In genomic region chr2:238387376-238387775, GRCh38 we compare ENCODE assay signal across 31 cellular contexts. TPM values are rescaled to one million over a fixed set of nuclear protein-coding genes. Genes with fewer than 3 reads are reported as not detected.
DNase-seq lines count a peak whose midpoint lies in the region; TF ChIP-seq lines count a peak whose summit lies in the region.
"Had no signal": no experiment of that assay in that cellular context is flagged by ENCODE, and none has a peak within 500 bp of the region (broad histone marks: within the 10 kb centered on the region; RNA-seq: fewer than 3 reads in every experiment).

No MANE protein-coding gene starts in this region.

- no peaks in the 10 kb centered on the region for H3K27me3 Mint-ChIP-seq in MCF 10A (ENCODE audit: insufficient read depth, unreplicated experiment)
- H3K27me3 Mint-ChIP-seq: activated CD4-positive, alpha-beta memory T cell treated with anti-CD3 and anti-CD28 coated beads for 36 hours; naive thymus-derived CD8-positive, alpha-beta T cell had no signal

- no peak overlapping the region for H3K4me3 ChIP-seq in breast epithelium
- H3K4me3 ChIP-seq in fibroblast of pulmonary artery (replicated peaks; ENCODE audit: low read depth, low read length), result no peak overlapping the region
- H3K4me3 ChIP-seq: ascending aorta, esophagus squamous epithelium, gastroesophageal sphincter, left lung, thoracic aorta had no signal

- H3K4me1 ChIP-seq in breast epithelium, result no peaks in the 10 kb centered on the region

- H3K27ac ChIP-seq in breast epithelium, result no peak overlapping the region
- H3K27ac ChIP-seq: ascending aorta, esophagus squamous epithelium, gastroesophageal sphincter, thoracic aorta had no signal

- no peaks in the 10 kb centered on the region for H3K27me3 ChIP-seq in breast epithelium
- H3K27me3 ChIP-seq: ascending aorta, esophagus squamous epithelium, gastroesophageal sphincter, left lung had no signal

- H3K9me3 Mint-ChIP-seq in MCF 10A (ENCODE audit: unreplicated experiment), result peaks cover 8% of the 10 kb centered on the region
- H3K9me3 Mint-ChIP-seq: activated CD4-positive, alpha-beta memory T cell treated with anti-CD3 and anti-CD28 coated beads for 36 hours; activated naive CD4-positive, alpha-beta T cell treated with anti-CD3 and anti-CD28 coated beads, Interleukin-2, amount 50 U/mL, for 72 hours; naive thymus-derived CD8-positive, alpha-beta T cell had no signal

- CTCF ChIA-PET in MCF 10A (lab: Yijun Ruan, JAX), result interaction anchor here (1.0 kb wide), 1 partner anchor 61 kb away, joined by 3 read pairs; no protein-coding TSS in a partner anchor

- peaks cover 6% of the 10 kb centered on the region for H3K4me1 Mint-ChIP-seq in MCF 10A (ENCODE audit: insufficient read depth, unreplicated experiment)

- H3K27ac Mint-ChIP-seq in MCF 10A (ENCODE audit: low read depth, unreplicated experiment), result no peak overlapping the region
- H3K27ac Mint-ChIP-seq: activated CD4-positive, alpha-beta memory T cell treated with anti-CD3 and anti-CD28 coated beads for 36 hours; activated naive CD4-positive, alpha-beta T cell treated with anti-CD3 and anti-CD28 coated beads, Interleukin-2, amount 50 U/mL, for 72 hours; mesothelial cell of epicardium; naive thymus-derived CD8-positive, alpha-beta T cell had no signal

- BruUV-seq in MCF 10A (replicated peaks; lab: Mats Ljungman, UMichigan), result no TSS peak

- intact Hi-C loops in MCF 10A (cut with micrococcal nuclease), result no loop called here
- intact Hi-C loops in breast epithelium (cut with DNase I; ENCODE audit: low total_unique reads), result no loop called here

- DNase-seq in MCF 10A (ENCODE audit: unreplicated experiment) (peak; percentile 22), breast epithelium (ENCODE audit: low spot score in 2 of 2) (no peak), SKM-1 (lab: John Stamatoyannopoulos, UW; ENCODE audit: unreplicated experiment) (peak; percentile 32), fibroblast of pulmonary artery (ENCODE audit: low read depth) (peak; percentile 53), NCI-H187 (lab: John Stamatoyannopoulos, UW) (no peak), A172 (ENCODE audit: low spot score) (no peak), T1000 (lab: John Stamatoyannopoulos, UW) (no peak), C1 segment of cervical spinal cord (lab: John Stamatoyannopoulos, UW) (no peak)
- DNase-seq: 8988T; activated CD4-positive, alpha-beta memory T cell treated with anti-CD3 and anti-CD28 coated beads for 36 hours; activated CD4-positive, CD25-positive, alpha-beta regulatory T cell treated with anti-CD3 and anti-CD28 coated beads, Interleukin-2, amount 50 U/mL, for 72 hours; activated CD8-positive, alpha-beta memory T cell treated with anti-CD3 and anti-CD28 coated beads, Interleukin-2, amount 50 U/mL, for 48 hours; caudate nucleus; DMS79; esophagus squamous epithelium; hypothalamus; IMR-90; left lung; naive thymus-derived CD8-positive, alpha-beta T cell; NCI-H1436 treated with DMSO at 0.1 percent for 48 hours; NCI-H2107; NCI-H446; NCI-H82; PC-3; stimulated activated naive CD8-positive, alpha-beta T cell treated with anti-CD3 and anti-CD28 coated beads, Interleukin-15, Interleukin-2, amounts not matched to agents 100 U/mL and 50 U/mL, for 24 hours; SW 1271 had no signal

- no peaks in the 10 kb centered on the region for H3K36me3 ChIP-seq in breast epithelium
- H3K36me3 ChIP-seq: ascending aorta, thoracic aorta had no signal

- H3K4me3 Mint-ChIP-seq in MCF 10A (ENCODE audit: unreplicated experiment), result no peak overlapping the region
- H3K4me3 Mint-ChIP-seq: activated CD4-positive, alpha-beta memory T cell treated with anti-CD3 and anti-CD28 coated beads for 36 hours; mesothelial cell of epicardium; naive thymus-derived CD8-positive, alpha-beta T cell had no signal

- no peaks in the 10 kb centered on the region for H3K36me3 Mint-ChIP-seq in MCF 10A (ENCODE audit: insufficient read depth, unreplicated experiment)
- H3K36me3 Mint-ChIP-seq: activated CD4-positive, alpha-beta memory T cell treated with anti-CD3 and anti-CD28 coated beads for 36 hours; activated naive CD4-positive, alpha-beta T cell treated with anti-CD3 and anti-CD28 coated beads, Interleukin-2, amount 50 U/mL, for 72 hours had no signal

- no peaks in the 10 kb centered on the region for H3K9me3 ChIP-seq in breast epithelium
- H3K9me3 ChIP-seq: ascending aorta, esophagus squamous epithelium, gastroesophageal sphincter, left lung, thoracic aorta had no signal

- TF ChIP-seq CTCF in MCF 10A (IDR thresholded peaks at IDR 0.05; ENCODE audit: unreplicated experiment) (no peak), breast epithelium (IDR thresholded peaks at IDR 0.05) (no peak), fibroblast of pulmonary artery (IDR thresholded peaks at IDR 0.05; ENCODE audit: low read length, missing control alignments) (no peak)

- TF ChIP-seq POLR2A in breast epithelium (IDR thresholded peaks at IDR 0.05), result no peak

- POLR2A ChIA-PET in MCF 10A (lab: Yijun Ruan, JAX), result no interaction called here

RNA-seq across cellular contexts. Expression of gene ASB1, which starts 39.4 kb away (rescaled TPM):
- 104 and 113 TPM in 2 replicates for total RNA-seq in MCF 10A (2022)
- 10 to 100 TPM; 11.2 to 18.7 (median 18.4) TPM for total RNA-seq in breast epithelium
- 43.2 and 46.8 TPM in 2 replicates for total RNA-seq in A172 (2014; rRNA removed; shearing (Covaris generic))

Comparison
In these comparisons a context has a peak if more than half of its experiments do, and no peak if none do; other contexts are left out.
1. DNase-seq: peak in MCF 10A (single experiment), SKM-1 (single experiment) and fibroblast of pulmonary artery (single experiment); none in breast epithelium (0 of 2), NCI-H187 (0 of 2), A172 (single experiment), T1000 (single experiment) and C1 segment of cervical spinal cord (0 of 14).